Comparison of ENCODE assay signal across 8 cellular contexts in genomic region chr12:53344487-53344823, GRCh38. TPM values are rescaled to one million over a fixed set of nuclear protein-coding genes. Genes with fewer than 3 reads are reported as not detected.
DNase-seq lines count a peak whose midpoint lies in the region; ATAC-seq and TF ChIP-seq lines count a peak whose summit lies in the region.

No MANE protein-coding gene starts in this region.

- in situ Hi-C loops in Panc1 (cut with HindIII; ENCODE audit: low pct_unique_long_range_greater_than_20kb, low sequenced_read_pairs): no loop called here

- no peak overlapping the region for H3K27ac Mint-ChIP-seq in Calu3 (ENCODE audit: unreplicated experiment)

- H3K9ac ChIP-seq in rectal smooth muscle tissue (ENCODE audit: low read length): peak overlapping the region; percentile 57

- H3K9me3 Mint-ChIP-seq in Calu3 (ENCODE audit: low read depth, unreplicated experiment): no peaks in the 10 kb centered on the region

- no peak for ATAC-seq in Panc1
- ATAC-seq in GM18907 (IDR thresholded peaks at IDR 0.05; ENCODE audit: unreplicated experiment): no peak

- CTCF ChIA-PET in Calu3 (lab: Charles Lee): interaction anchor here (0.7 to 2.4 kb wide), 11 partner anchors 15 to 290 kb away, joined by 3 to 15 read pairs (median 5); partner anchors contain the start of genes AAAS and MYG1
- CTCF ChIA-PET in Panc1 (lab: Charles Lee): interaction anchor here (0.6 to 2.0 kb wide), 11 partner anchors 8 to 1058 kb away, joined by 3 to 19 read pairs (median 4); partner anchors contain the start of gene AAAS

- TF ChIP-seq CTCF in Calu3 (IDR thresholded peaks at IDR 0.05; ENCODE audit: unreplicated experiment) (no peak), Panc1 (IDR thresholded peaks at IDR 0.05) (no peak), esophagus muscularis mucosa (IDR thresholded peaks at IDR 0.05) (no peak)

- intact Hi-C loops in Calu3 (cut with micrococcal nuclease; ENCODE audit: unreplicated experiment): no loop called here
- intact Hi-C loops in Panc1 (cut with micrococcal nuclease; ENCODE audit: unreplicated experiment): no loop called here
- intact Hi-C loops in esophagus muscularis mucosa (cut with DNase I): loop anchor here (2.0 kb wide), 1 partner anchor 18 kb away; no protein-coding TSS in a partner anchor

- H3K27ac ChIP-seq in Panc1 (ENCODE audit: low read length): 0 out of 2 replicates have a peak overlapping the region, but pooled peaks have one; percentile 20
- peak overlapping the region; percentile 79 to 93 (median 84) for H3K27ac ChIP-seq in esophagus muscularis mucosa (replicated peaks in 1 of 4)
- peak overlapping the region; percentile 41 for H3K27ac ChIP-seq in rectal smooth muscle tissue (ENCODE audit: low read depth, low read length)

- no peaks in the 10 kb centered on the region for H3K4me1 Mint-ChIP-seq in Calu3 (ENCODE audit: low read depth, unreplicated experiment)

- TF ChIP-seq EP300 in esophagus muscularis mucosa (IDR thresholded peaks at IDR 0.05): no peak

- WGBS in esophagus muscularis mucosa: 10% methylated on average over 2 of the region's 19 CpGs

- H3K4me3 Mint-ChIP-seq in Calu3 (ENCODE audit: low read depth, unreplicated experiment): peak overlapping the region; percentile 85

- H3K4me1 ChIP-seq in Panc1 (ENCODE audit: control insufficient read depth, insufficient read depth, low read length): peaks cover 10% of the 10 kb centered on the region; the same call in 1 of the 2 replicates
- peaks cover 11 to 23% (median 18%) of the 10 kb centered on the region in 4 donors for H3K4me1 ChIP-seq in esophagus muscularis mucosa
- H3K4me1 ChIP-seq in rectal smooth muscle tissue (ENCODE audit: control insufficient read depth, insufficient read depth, low read length): peaks cover 8% of the 10 kb centered on the region

- DNase-seq in Calu3 (no peak), Panc1 (ENCODE audit: low read depth, low spot score) (no peak), esophagus muscularis mucosa (ENCODE audit: extremely low spot score) (no peak), medulla oblongata (ENCODE audit: extremely low spot score) (no peak), iPS-NIHi11 (ENCODE audit: low spot score) (no peak), epidermal melanocyte (ENCODE audit: insufficient read length, low spot score) (no peak)

- BruUV-seq in Calu3 (replicated peaks; lab: Mats Ljungman, UMichigan) (no TSS peak), Panc1 (replicated peaks; lab: Mats Ljungman, UMichigan) (no TSS peak)

- TF ChIP-seq POLR2A in esophagus muscularis mucosa (IDR thresholded peaks at IDR 0.05; ENCODE audit: low read depth): no peak

- H3K9me3 ChIP-seq in Panc1 (ENCODE audit: control insufficient read depth, insufficient read depth, low read depth, low read length): no peaks in the 10 kb centered on the region
- no peaks in the 10 kb centered on the region for H3K9me3 ChIP-seq in esophagus muscularis mucosa

- H3K4me3 ChIP-seq in Panc1 (ENCODE audit: low read depth in 2 of 2, low read length in 2 of 2) (peak overlapping the region; percentile 45 to 60), esophagus muscularis mucosa (peak overlapping the region; percentile 60 to 86 (median 78)), rectal smooth muscle tissue (ENCODE audit: low read length) (peak overlapping the region; percentile 53)

- no peaks in the 10 kb centered on the region; the same call in 1 of the 2 replicates for H3K36me3 ChIP-seq in Panc1 (ENCODE audit: control insufficient read depth, insufficient read depth, low read length)
- no peaks in the 10 kb centered on the region for H3K36me3 ChIP-seq in esophagus muscularis mucosa
- H3K36me3 ChIP-seq in rectal smooth muscle tissue (ENCODE audit: control insufficient read depth, insufficient read depth, low read length): no peaks in the 10 kb centered on the region

- H3K27me3 ChIP-seq in Panc1 (ENCODE audit: control insufficient read depth, insufficient read depth, low read length): no peaks in the 10 kb centered on the region
- no peaks in the 10 kb centered on the region for H3K27me3 ChIP-seq in esophagus muscularis mucosa
- no peaks in the 10 kb centered on the region for H3K27me3 ChIP-seq in rectal smooth muscle tissue (ENCODE audit: control insufficient read depth, insufficient read depth, low read length)

- peaks cover 6% of the 10 kb centered on the region for H3K36me3 Mint-ChIP-seq in Calu3 (ENCODE audit: insufficient read depth, unreplicated experiment)

- POLR2A ChIA-PET in Panc1 (lab: Charles Lee): interaction anchor here (0.5 to 1.3 kb wide), 2 partner anchors 11 to 35 kb away, joined by 4 to 5 read pairs; partner anchors contain the start of gene SP1

- H3K27me3 Mint-ChIP-seq in Calu3 (ENCODE audit: unreplicated experiment): peaks cover 63% of the 10 kb centered on the region

RNA-seq across cellular contexts. Expression of gene SP7, which starts 8.3 kb away (rescaled TPM):
- not detected in 2 replicates for total RNA-seq in Calu3 (2022)
- total RNA-seq in Panc1 (2021; ENCODE audit: unreplicated experiment): not detected
- not detected for polyA plus RNA-seq in Panc1 (2012; ENCODE audit: insufficient read length)
- not detected for total RNA-seq in esophagus muscularis mucosa

RNA-seq across cellular contexts. Expression of gene AAAS, which starts 23.0 kb away (rescaled TPM):
- total RNA-seq in Calu3 (2022) (31.0 and 33.6 TPM in 2 replicates), Panc1 (2021; ENCODE audit: unreplicated experiment) (77.7 TPM), esophagus muscularis mucosa (10 to 100 TPM; 35.1 to 46.2 (median 38.3) TPM)
- polyA plus RNA-seq in Panc1 (2012; ENCODE audit: insufficient read length): 54.8 TPM

RNA-seq across cellular contexts. Expression of gene SP1, which starts 35.5 kb away (rescaled TPM):
- total RNA-seq in Calu3 (2022): 52.5 and 58.0 TPM in 2 replicates
- total RNA-seq in Panc1 (2021; ENCODE audit: unreplicated experiment): 81.0 TPM
- polyA plus RNA-seq in Panc1 (2012; ENCODE audit: insufficient read length): 33.6 TPM
- total RNA-seq in esophagus muscularis mucosa: 10 to 100 TPM; 54.0 to 85.7 (median 72.2) TPM

RNA-seq across cellular contexts. Expression of gene MYG1, which starts 45.0 kb away (rescaled TPM):
- 29.7 and 32.4 TPM in 2 replicates for total RNA-seq in Calu3 (2022)
- total RNA-seq in Panc1 (2021; ENCODE audit: unreplicated experiment): 77.4 TPM
- 79.4 TPM for polyA plus RNA-seq in Panc1 (2012; ENCODE audit: insufficient read length)
- 10 to 100 TPM; 41.6 to 63.0 (median 46.2) TPM for total RNA-seq in esophagus muscularis mucosa

RNA-seq across cellular contexts. Expression of gene PFDN5, which starts 49.1 kb away (rescaled TPM):
- 178 and 185 TPM in 2 replicates for total RNA-seq in Calu3 (2022)
- total RNA-seq in Panc1 (2021; ENCODE audit: unreplicated experiment): 340 TPM
- 383 TPM for polyA plus RNA-seq in Panc1 (2012; ENCODE audit: insufficient read length)
- total RNA-seq in esophagus muscularis mucosa: 100 to 1,000 TPM; 446 to 812 (median 631) TPM

Comparison
In these comparisons a context has a peak if more than half of its experiments do, and no peak if none do; other contexts are left out.
1. H3K27ac ChIP-seq: peak in every context shown above with its lines; median percentile 84 in esophagus muscularis mucosa; 41 in rectal smooth muscle tissue; 20 in Panc1.